ENCODE assay signal across 15 cellular contexts in the genomic region with DNA sequence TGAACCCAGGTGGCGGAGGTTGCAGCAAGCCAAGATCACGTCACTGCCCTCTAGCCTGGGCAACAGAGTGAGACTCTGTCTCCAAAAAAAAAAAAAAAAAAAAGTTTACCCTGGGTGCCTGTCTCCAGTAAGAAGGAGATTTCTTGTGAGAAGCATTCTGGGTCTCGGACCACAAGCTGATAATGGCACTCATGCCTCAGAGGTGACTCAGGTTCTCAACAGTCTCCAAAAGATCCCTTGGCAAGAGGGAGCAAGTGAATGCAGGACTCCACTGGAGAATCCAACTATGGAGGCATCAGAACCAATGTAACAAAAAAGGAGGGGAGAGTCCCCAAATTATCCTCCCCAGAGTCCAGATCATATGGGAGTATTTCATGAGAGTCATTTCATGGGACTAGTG.
A peak's percentile ranks its signal among the peaks of the same experiment; 100 is the strongest.
DNase-seq lines count a peak whose midpoint lies in the region; ATAC-seq, FAIRE-seq and TF ChIP-seq lines count a peak whose summit lies in the region.
"Had no signal": no experiment of that assay in that cellular context is flagged by ENCODE, and none has a peak within 500 bp of the region (broad histone marks: within the 10 kb centered on the region; RNA-seq: fewer than 3 reads in every experiment).

No MANE protein-coding gene starts in this region.

- in situ Hi-C loops in K562 (cut with MboI) = no loop called here

- H3K23ac ChIP-seq in mesenchymal stem cell (ENCODE audit: low read length in 2 of 2) = no peak overlapping the region

- no peak overlapping the region for H2BK5ac ChIP-seq in mesenchymal stem cell (ENCODE audit: low read depth, low read length, poor library complexity, severe bottlenecking)

- no peaks in the 10 kb centered on the region for H3K9me3 Mint-ChIP-seq in CD8-positive, alpha-beta memory T cell
- no peaks in the 10 kb centered on the region for H3K9me3 Mint-ChIP-seq in Calu3 (ENCODE audit: low read depth, unreplicated experiment)
- H3K9me3 Mint-ChIP-seq: activated B cell treated with CpG ODN at 0.5 μM for 24 hours, type B pancreatic cell had no signal

- H3K4me1 Mint-ChIP-seq in CD8-positive, alpha-beta memory T cell = peaks cover 32 to 46% (median 36%) of the 10 kb centered on the region in 3 donors
- H3K4me1 Mint-ChIP-seq in Calu3 (ENCODE audit: low read depth, unreplicated experiment) = peaks cover 16% of the 10 kb centered on the region
- H3K4me1 Mint-ChIP-seq: activated B cell treated with CpG ODN at 0.5 μM for 24 hours had no signal

- TF ChIP-seq EP300 in K562 (IDR thresholded peaks at IDR 0.05; ENCODE audit: low read length) = no peak
- TF ChIP-seq EP300 in sigmoid colon (IDR thresholded peaks at IDR 0.05) = no peak

- no peak overlapping the region for H2BK12ac ChIP-seq in mesenchymal stem cell (ENCODE audit: low read length in 2 of 2)

- H3K14ac ChIP-seq in mesenchymal stem cell (ENCODE audit: low read length in 2 of 2) = no peak overlapping the region

- H3K9me3 ChIP-seq in KOPT-K1 (ENCODE audit: insufficient read depth, low read length, poor library complexity, severe bottlenecking) (no peaks in the 10 kb centered on the region), K562 (replicated peaks; ENCODE audit: control insufficient read depth, insufficient read depth, low read depth, low read length) (no peaks in the 10 kb centered on the region), mesenchymal stem cell (ENCODE audit: control insufficient read depth, low read length) (no peaks in the 10 kb centered on the region), sigmoid colon (no peaks in the 10 kb centered on the region)
- H3K9me3 ChIP-seq in CD8-positive, alpha-beta memory T cell (ENCODE audit: low read length) = no peaks in the 10 kb centered on the region
- H3K9me3 ChIP-seq: BLaER1 treated with 17β-estradiol and CSF1 and Interleukin-3, amounts not matched to agents 10 nM and 100 nM had no signal

- H4K91ac ChIP-seq in mesenchymal stem cell (ENCODE audit: low read length) = no peak overlapping the region

- H4K20me1 ChIP-seq in K562 (replicated peaks; ENCODE audit: control insufficient read depth, insufficient read depth, low read length) = no peaks in the 10 kb centered on the region
- H4K20me1 ChIP-seq: BLaER1 treated with 17β-estradiol and CSF1 and Interleukin-3, amounts not matched to agents 10 nM and 100 nM had no signal

- CTCF ChIA-PET in K562 (lab: Yijun Ruan, JAX; ENCODE audit: low intra/inter-chr PET ratio) = no interaction called here
- CTCF ChIA-PET in CD8-positive, alpha-beta memory T cell (lab: Charles Lee) = no interaction called here
- CTCF ChIA-PET in Calu3 (lab: Charles Lee) = no interaction called here

- H3K36me3 ChIP-seq in KOPT-K1 (ENCODE audit: insufficient read depth, low read length) (no peaks in the 10 kb centered on the region), K562 (ENCODE audit: control insufficient read depth, insufficient read depth, low read length) (no peaks in the 10 kb centered on the region), mesenchymal stem cell (ENCODE audit: control insufficient read depth in 1 of 2, insufficient read depth in 2 of 2, low read depth in 1 of 2, low read length in 2 of 2) (no peaks in the 10 kb centered on the region), sigmoid colon (no peaks in the 10 kb centered on the region)
- H3K36me3 ChIP-seq in CD8-positive, alpha-beta memory T cell (ENCODE audit: insufficient read depth, low read length) = no peaks in the 10 kb centered on the region

- H3K27ac ChIP-seq in KOPT-K1 (ENCODE audit: low read depth, low read length, poor library complexity, severe bottlenecking) (peak overlapping the region; percentile 17), K562 (ENCODE audit: extremely low read depth, low read depth, low read length) (no peak overlapping the region), mesenchymal stem cell (ENCODE audit: low read length, poor library complexity, severe bottlenecking) (no peak overlapping the region), sigmoid colon (no peak overlapping the region)
- no peak overlapping the region for H3K27ac ChIP-seq in CD8-positive, alpha-beta memory T cell (ENCODE audit: low read depth, low read length)
- H3K27ac ChIP-seq: BLaER1 treated with 17β-estradiol and CSF1 and Interleukin-3, amounts not matched to agents 10 nM and 100 nM had no signal

- POLR2A ChIA-PET in K562 (lab: Yijun Ruan, JAX) = no interaction called here
- POLR2A ChIA-PET in CD8-positive, alpha-beta memory T cell (lab: Charles Lee) = no interaction called here

- intact Hi-C loops in K562 (cut with micrococcal nuclease) = no loop called here
- intact Hi-C loops in sigmoid colon (cut with DNase I) = no loop called here
- intact Hi-C loops in Calu3 (cut with micrococcal nuclease; ENCODE audit: unreplicated experiment) = no loop called here

- H4K8ac ChIP-seq in mesenchymal stem cell (ENCODE audit: low read length) = no peak overlapping the region

- no peak overlapping the region for H2AK5ac ChIP-seq in mesenchymal stem cell (ENCODE audit: low read length, severe bottlenecking)

- H3K27ac Mint-ChIP-seq in CD8-positive, alpha-beta memory T cell = peak overlapping the region in 2 of 8 donors; percentile 0 to 31
- H3K27ac Mint-ChIP-seq in Calu3 (ENCODE audit: unreplicated experiment) = no peak overlapping the region
- H3K27ac Mint-ChIP-seq: activated B cell treated with CpG ODN at 0.5 μM for 24 hours, type B pancreatic cell had no signal

- no peak overlapping the region for H3K18ac ChIP-seq in mesenchymal stem cell (ENCODE audit: low read depth in 1 of 2, low read length in 2 of 2)

- no peak overlapping the region for H2BK120ac ChIP-seq in mesenchymal stem cell (ENCODE audit: low read depth, low read length)

- no peaks in the 10 kb centered on the region for H3K9me1 ChIP-seq in K562 (ENCODE audit: control insufficient read depth, insufficient read depth, low read length)

- H3K4me2 ChIP-seq in K562 (ENCODE audit: insufficient read depth, low read length) (no peak overlapping the region), mesenchymal stem cell (ENCODE audit: low read length, poor library complexity, severe bottlenecking) (no peak overlapping the region)

- H3K4me3 ChIP-seq in AG09309 (ENCODE audit: control insufficient read depth, low read depth, low read length) (no peak overlapping the region), K562 (no peak overlapping the region), mesenchymal stem cell (ENCODE audit: insufficient read depth in 1 of 2, low read depth in 1 of 2, low read length in 2 of 2) (no peak overlapping the region), sigmoid colon (no peak overlapping the region)
- H3K4me3 ChIP-seq in CD8-positive, alpha-beta memory T cell (ENCODE audit: low read length) = no peak overlapping the region
- H3K4me3 ChIP-seq: BLaER1 treated with 17β-estradiol and CSF1 and Interleukin-3, amounts not matched to agents 10 nM and 100 nM had no signal

- peak overlapping the region in 3 of 7 donors; percentile 13 to 65 (median 40) for H3K4me3 Mint-ChIP-seq in CD8-positive, alpha-beta memory T cell
- no peak overlapping the region for H3K4me3 Mint-ChIP-seq in Calu3 (ENCODE audit: low read depth, unreplicated experiment)
- H3K4me3 Mint-ChIP-seq: activated B cell treated with CpG ODN at 0.5 μM for 24 hours, type B pancreatic cell had no signal

- H3K9ac ChIP-seq in K562 (ENCODE audit: insufficient read depth in 1 of 2, low read depth in 2 of 2, low read length in 2 of 2) = no peak overlapping the region
- H3K9ac ChIP-seq in mesenchymal stem cell (ENCODE audit: low read length) = no peak overlapping the region
- H3K9ac ChIP-seq: BLaER1 treated with 17β-estradiol and CSF1 and Interleukin-3, amounts not matched to agents 10 nM and 100 nM had no signal

- TF ChIP-seq POLR2A in K562 (conservative IDR thresholded peaks at IDR 0.05) = no peak
- no peak for TF ChIP-seq POLR2A in sigmoid colon (IDR thresholded peaks at IDR 0.05)

- H2BK15ac ChIP-seq in mesenchymal stem cell (ENCODE audit: low read depth, poor library complexity, severe bottlenecking) = no peak overlapping the region

- DNase-seq in AG09309 (ENCODE audit: low read depth) (peak; percentile 29), K562 (ENCODE audit: extremely low read depth in 1 of 4, low spot score in 3 of 4) (no peak), mesenchymal stem cell (peak; percentile 40), sigmoid colon (no peak), Calu3 (no peak)
- no peak for DNase-seq in activated naive CD4-positive, alpha-beta T cell treated with anti-CD3 and anti-CD28 coated beads, Interleukin-2, amount 50 U/mL, for 16 hours
- no peak for DNase-seq in CD8-positive, alpha-beta memory T cell
- DNase-seq: activated B cell treated with CpG ODN at 0.5 μM for 24 hours, NCI-H2171 treated with DMSO at 0.1 percent for 48 hours had no signal

- H3K27me3 ChIP-seq in K562 (ENCODE audit: control insufficient read depth in 2 of 2, insufficient read depth in 2 of 2, low read length in 2 of 2) (no peaks in the 10 kb centered on the region; a peak in 1 of 5 replicates), mesenchymal stem cell (ENCODE audit: control insufficient read depth in 1 of 2, insufficient read depth in 1 of 2, low read length in 2 of 2) (no peaks in the 10 kb centered on the region), sigmoid colon (no peaks in the 10 kb centered on the region)
- no peaks in the 10 kb centered on the region for H3K27me3 ChIP-seq in CD8-positive, alpha-beta memory T cell (ENCODE audit: insufficient read depth, low read length, poor library complexity, severe bottlenecking)
- H3K27me3 ChIP-seq: BLaER1 treated with 17β-estradiol and CSF1 and Interleukin-3, amounts not matched to agents 10 nM and 100 nM had no signal

- no peak overlapping the region for H3K4ac ChIP-seq in mesenchymal stem cell (ENCODE audit: low read depth in 1 of 2, low read length in 2 of 2)

- H3K27me3 Mint-ChIP-seq in CD8-positive, alpha-beta memory T cell = no peaks in the 10 kb centered on the region
- H3K27me3 Mint-ChIP-seq in Calu3 (ENCODE audit: unreplicated experiment) = no peaks in the 10 kb centered on the region
- H3K27me3 Mint-ChIP-seq: activated B cell treated with CpG ODN at 0.5 μM for 24 hours, progenitor cell of endocrine pancreas, type B pancreatic cell had no signal

- 84% methylated on average over 3 of the region's 3 CpGs for WGBS in K562 (ENCODE audit: insufficient coverage, low coverage, missing lambda C conversion rate)
- WGBS in mesenchymal stem cell = 81% methylated on average over 3 of the region's 3 CpGs
- WGBS in sigmoid colon, 2 donors = 96 to 97% methylated on average over 3 of the region's 3 CpGs

- no peak for FAIRE-seq in K562 (lab: Jason Lieb, UNC)
- FAIRE-seq: keratinocyte had no signal

- H3K79me2 ChIP-seq in K562 (ENCODE audit: control insufficient read depth, insufficient read depth, low read length) = no peaks in the 10 kb centered on the region

- H3K36me3 Mint-ChIP-seq in CD8-positive, alpha-beta memory T cell = peaks cover 0 to 3% (median 0%) of the 10 kb centered on the region in 3 donors
- H3K36me3 Mint-ChIP-seq in Calu3 (ENCODE audit: insufficient read depth, unreplicated experiment) = peaks cover 5% of the 10 kb centered on the region

- ATAC-seq in K562 = no peak
- ATAC-seq: HCT116 had no signal

- TF ChIP-seq CTCF in AG09309 (IDR thresholded peaks at IDR 0.05; ENCODE audit: control insufficient read depth, insufficient read depth, low read depth, low read length, missing control alignments) = no peak
- TF ChIP-seq CTCF in K562 (IDR thresholded peaks at IDR 0.05 in 2 of 3, conservative IDR thresholded peaks at IDR 0.05 in 1 of 3; ENCODE audit: insufficient read depth in 2 of 3, low read depth in 1 of 3, low read length in 3 of 3) = no peak
- no peak for TF ChIP-seq CTCF in sigmoid colon (IDR thresholded peaks at IDR 0.05)
- TF ChIP-seq CTCF in Calu3 (IDR thresholded peaks at IDR 0.05; ENCODE audit: unreplicated experiment) = no peak

- no peak overlapping the region for H2AFZ ChIP-seq in K562 (ENCODE audit: low read depth, low read length)
- no peak overlapping the region for H2AFZ ChIP-seq in mesenchymal stem cell (ENCODE audit: low read depth, low read length)

- H3K79me1 ChIP-seq in mesenchymal stem cell (replicated peaks; ENCODE audit: low read length, poor library complexity, severe bottlenecking) = peaks cover 3% of the 10 kb centered on the region

- H3K4me1 ChIP-seq in K562 (replicated peaks in 1 of 2; ENCODE audit: control insufficient read depth in 2 of 2, insufficient read depth in 2 of 2, low read length in 2 of 2) (peaks cover 0 to 22% of the 10 kb centered on the region in 2 experiments; a peak in 3 of 5 replicates), mesenchymal stem cell (ENCODE audit: control insufficient read depth, insufficient read depth, low read depth, low read length) (peaks cover 15% of the 10 kb centered on the region), sigmoid colon (peaks cover 0 to 17% (median 0%) of the 10 kb centered on the region in 4 donors)
- peaks cover 30% of the 10 kb centered on the region for H3K4me1 ChIP-seq in CD8-positive, alpha-beta memory T cell (ENCODE audit: insufficient read depth, low read length)

- BruUV-seq in K562 (replicated peaks; lab: Mats Ljungman, UMichigan) = no TSS peak
- no TSS peak for BruUV-seq in Calu3 (replicated peaks; lab: Mats Ljungman, UMichigan)

- TF ChIP-seq RAD21 in K562 (CRISPR knock-in tag; conservative IDR thresholded peaks at IDR 0.05 in 1 of 2, IDR thresholded peaks at IDR 0.05 in 1 of 2) = no peak

Comparison
In these comparisons a context has a peak if more than half of its experiments do, and no peak if none do; other contexts are left out.
1. DNase-seq: peak in AG09309 (single experiment) and mesenchymal stem cell (single experiment); none in K562 (0 of 4), activated naive CD4-positive, alpha-beta T cell treated with anti-CD3 and anti-CD28 coated beads, Interleukin-2, amount 50 U/mL, for 16 hours (single experiment), CD8-positive, alpha-beta memory T cell (0 of 5), sigmoid colon (single experiment) and Calu3 (single experiment).